19 cellular contexts compared by ENCODE assay signal in genomic region chr1:69976896-69977295, GRCh38.
DNase-seq lines count a peak whose midpoint lies in the region; ATAC-seq and TF ChIP-seq lines count a peak whose summit lies in the region.
"Had no signal": no experiment of that assay in that cellular context is flagged by ENCODE, and none has a peak within 500 bp of the region (broad histone marks: within the 10 kb centered on the region; RNA-seq: fewer than 3 reads in every experiment).

No MANE protein-coding gene starts in this region.

- no peak overlapping the region for H3K4me3 Mint-ChIP-seq in activated T-helper 2 cell treated with anti-CD3 and anti-CD28 coated beads, Interferon-gamma antibody, Interleukin-2, Interleukin-4, amounts not matched to agents 10 μg/mL and 5 μg/mL and 100 μg/mL, durations not matched to agents 14 hours and 24 hours and 36 hours (ENCODE audit: low read depth)
- H3K4me3 Mint-ChIP-seq: activated CD4-positive, alpha-beta T cell treated with anti-CD3 and anti-CD28 coated beads, Interleukin-2, amount 10 ng/mL, durations not matched to agents 24 days and 14 days; activated T-cell treated with anti-CD3 and anti-CD28 coated beads, Interleukin-2, amount 50 U/mL, for 4 hours; T-helper 1 cell treated with Interleukin-12 subunit alpha and Interleukin-12 subunit beta and Interleukin-4 antibody, amounts not matched to agents 30 μg/mL and 1 μg/mL, for 36 hours had no signal

- H3K18ac ChIP-seq in mesenchymal stem cell (ENCODE audit: low read depth in 1 of 2, low read length in 2 of 2), result no peak overlapping the region

- no peak overlapping the region for H4K8ac ChIP-seq in mesenchymal stem cell (ENCODE audit: low read length)

- no peak overlapping the region for H3K4me2 ChIP-seq in mesenchymal stem cell (ENCODE audit: low read length, poor library complexity, severe bottlenecking)

- no peak overlapping the region for H2BK5ac ChIP-seq in mesenchymal stem cell (ENCODE audit: low read depth, low read length, poor library complexity, severe bottlenecking)

- H3K4me1 Mint-ChIP-seq in activated T-helper 2 cell treated with anti-CD3 and anti-CD28 coated beads, Interferon-gamma antibody, Interleukin-2, Interleukin-4, amounts not matched to agents 10 μg/mL and 5 μg/mL and 100 μg/mL, durations not matched to agents 14 hours and 24 hours and 36 hours (ENCODE audit: low read depth), result no peaks in the 10 kb centered on the region
- H3K4me1 Mint-ChIP-seq: activated CD4-positive, alpha-beta T cell treated with anti-CD3 and anti-CD28 coated beads, Interleukin-2, amount 10 ng/mL, durations not matched to agents 24 days and 14 days had no signal

- WGBS in mesenchymal stem cell, result 79% methylated on average over 2 of the region's 3 CpGs

- intact Hi-C loops in activated T-helper 2 cell treated with anti-CD3 and anti-CD28 coated beads, Interferon-gamma antibody, Interleukin-2, Interleukin-4, amounts not matched to agents 10 μg/mL and 5 μg/mL and 100 μg/mL, durations not matched to agents 14 hours and 24 hours and 36 hours (cut with micrococcal nuclease), result no loop called here

- H3K14ac ChIP-seq in mesenchymal stem cell (ENCODE audit: low read length in 2 of 2), result no peak overlapping the region

- no peak overlapping the region for H3K27ac Mint-ChIP-seq in activated T-helper 2 cell treated with anti-CD3 and anti-CD28 coated beads, Interferon-gamma antibody, Interleukin-2, Interleukin-4, amounts not matched to agents 10 μg/mL and 5 μg/mL and 100 μg/mL, durations not matched to agents 14 hours and 24 hours and 36 hours
- H3K27ac Mint-ChIP-seq: activated CD4-positive, alpha-beta T cell treated with anti-CD3 and anti-CD28 coated beads, Interleukin-2, amount 10 ng/mL, durations not matched to agents 24 days and 14 days; T-helper 1 cell treated with Interleukin-12 subunit alpha and Interleukin-12 subunit beta and Interleukin-4 antibody, amounts not matched to agents 30 μg/mL and 1 μg/mL, for 36 hours had no signal

- no peak for TF ChIP-seq CTCF in choroid plexus epithelial cell (conservative IDR thresholded peaks at IDR 0.05; ENCODE audit: low read depth, low read length)

- no peaks in the 10 kb centered on the region for H3K36me3 ChIP-seq in mesenchymal stem cell (ENCODE audit: control insufficient read depth in 1 of 2, insufficient read depth in 2 of 2, low read depth in 1 of 2, low read length in 2 of 2)
- H3K36me3 ChIP-seq: esophagus squamous epithelium had no signal

- no peak overlapping the region for H2AFZ ChIP-seq in mesenchymal stem cell (ENCODE audit: low read depth, low read length)
- H2AFZ ChIP-seq: parathyroid adenoma had no signal

- H3K9me3 Mint-ChIP-seq in activated T-helper 2 cell treated with anti-CD3 and anti-CD28 coated beads, Interferon-gamma antibody, Interleukin-2, Interleukin-4, amounts not matched to agents 10 μg/mL and 5 μg/mL and 100 μg/mL, durations not matched to agents 14 hours and 24 hours and 36 hours, result no peaks in the 10 kb centered on the region
- H3K9me3 Mint-ChIP-seq: activated CD4-positive, alpha-beta T cell treated with anti-CD3 and anti-CD28 coated beads, Interleukin-2, amount 10 ng/mL, durations not matched to agents 24 days and 14 days; activated T-cell treated with anti-CD3 and anti-CD28 coated beads, Interleukin-2, amount 50 U/mL, for 4 hours; T-helper 1 cell treated with Interleukin-12 subunit alpha and Interleukin-12 subunit beta and Interleukin-4 antibody, amounts not matched to agents 30 μg/mL and 1 μg/mL, for 36 hours had no signal

- H3K9me3 ChIP-seq in mesenchymal stem cell (ENCODE audit: control insufficient read depth, low read length), result no peaks in the 10 kb centered on the region
- H3K9me3 ChIP-seq: esophagus squamous epithelium, mucosa of descending colon had no signal

- H3K23ac ChIP-seq in mesenchymal stem cell (ENCODE audit: low read length in 2 of 2), result no peak overlapping the region

- ATAC-seq in HG03039 (IDR thresholded peaks at IDR 0.05; ENCODE audit: unreplicated experiment), result no peak
- ATAC-seq: activated T-cell treated with anti-CD3 and anti-CD28 coated beads, Interleukin-2, amount 50 U/mL, for 4 hours; mucosa of descending colon had no signal

- H3K79me1 ChIP-seq in mesenchymal stem cell (replicated peaks; ENCODE audit: low read length, poor library complexity, severe bottlenecking), result no peaks in the 10 kb centered on the region

- no peaks in the 10 kb centered on the region for H3K27me3 ChIP-seq in mesenchymal stem cell (ENCODE audit: control insufficient read depth in 1 of 2, insufficient read depth in 1 of 2, low read length in 2 of 2)
- H3K27me3 ChIP-seq: esophagus squamous epithelium had no signal

- no peak overlapping the region for H2BK120ac ChIP-seq in mesenchymal stem cell (ENCODE audit: low read depth, low read length)

- no peak overlapping the region for H3K9ac ChIP-seq in mesenchymal stem cell (ENCODE audit: low read length)
- H3K9ac ChIP-seq: parathyroid adenoma had no signal

- no peaks in the 10 kb centered on the region for H3K27me3 Mint-ChIP-seq in activated T-helper 2 cell treated with anti-CD3 and anti-CD28 coated beads, Interferon-gamma antibody, Interleukin-2, Interleukin-4, amounts not matched to agents 10 μg/mL and 5 μg/mL and 100 μg/mL, durations not matched to agents 14 hours and 24 hours and 36 hours (ENCODE audit: low read depth)
- H3K27me3 Mint-ChIP-seq: activated CD4-positive, alpha-beta T cell treated with anti-CD3 and anti-CD28 coated beads, Interleukin-2, amount 10 ng/mL, durations not matched to agents 24 days and 14 days had no signal

- no peak overlapping the region for H2BK15ac ChIP-seq in mesenchymal stem cell (ENCODE audit: low read depth, poor library complexity, severe bottlenecking)

- no peak overlapping the region for H4K91ac ChIP-seq in mesenchymal stem cell (ENCODE audit: low read length)

- H3K36me3 Mint-ChIP-seq in activated T-helper 2 cell treated with anti-CD3 and anti-CD28 coated beads, Interferon-gamma antibody, Interleukin-2, Interleukin-4, amounts not matched to agents 10 μg/mL and 5 μg/mL and 100 μg/mL, durations not matched to agents 14 hours and 24 hours and 36 hours (ENCODE audit: low read depth), result no peaks in the 10 kb centered on the region

- H2AK5ac ChIP-seq in mesenchymal stem cell (ENCODE audit: low read length, severe bottlenecking), result no peak overlapping the region

- DNase-seq in Ammon's horn (ENCODE audit: low spot score) (peak; percentile 57), NCI-H226 (peak; percentile 40), choroid plexus epithelial cell (ENCODE audit: low read depth) (peak; percentile 61), mesenchymal stem cell (peak; percentile 43), NCI-H1092 (lab: John Stamatoyannopoulos, UW) (no peak), NCI-H2227 (lab: John Stamatoyannopoulos, UW; ENCODE audit: unreplicated experiment) (no peak)
- no peak for DNase-seq in activated T-helper 2 cell treated with anti-CD3 and anti-CD28 coated beads, Interferon-gamma antibody, Interleukin-2, Interleukin-4, amounts not matched to agents 10 μg/mL and 5 μg/mL and 100 μg/mL, durations not matched to agents 14 hours and 24 hours and 36 hours (ENCODE audit: low spot score)
- DNase-seq: activated CD4-positive, alpha-beta T cell treated with anti-CD3 and anti-CD28 coated beads, Interleukin-2, amount 10 ng/mL, durations not matched to agents 24 days and 14 days; activated T-cell treated with anti-CD3 and anti-CD28 coated beads, Interleukin-2, amount 50 U/mL, for 4 hours; cortex of kidney; esophagus squamous epithelium; GOT3; mucosa of descending colon; NCI-H2029; NCI-H526 treated with DMSO at 0.1 percent for 48 hours; substantia nigra had no signal

- H3K4me3 ChIP-seq in choroid plexus epithelial cell (ENCODE audit: low read depth, low read length), result no peak overlapping the region
- H3K4me3 ChIP-seq in mesenchymal stem cell (ENCODE audit: insufficient read depth in 1 of 2, low read depth in 1 of 2, low read length in 2 of 2), result no peak overlapping the region
- H3K4me3 ChIP-seq: esophagus squamous epithelium, mucosa of descending colon had no signal

- H3K27ac ChIP-seq in mesenchymal stem cell (ENCODE audit: low read length, poor library complexity, severe bottlenecking), result no peak overlapping the region
- H3K27ac ChIP-seq: esophagus squamous epithelium, parathyroid adenoma had no signal

- no peaks in the 10 kb centered on the region for H3K4me1 ChIP-seq in mesenchymal stem cell (ENCODE audit: control insufficient read depth, insufficient read depth, low read depth, low read length)
- H3K4me1 ChIP-seq: esophagus squamous epithelium, parathyroid adenoma had no signal

- H2BK12ac ChIP-seq in mesenchymal stem cell (ENCODE audit: low read length in 2 of 2), result no peak overlapping the region

- no peak overlapping the region for H3K4ac ChIP-seq in mesenchymal stem cell (ENCODE audit: low read depth in 1 of 2, low read length in 2 of 2)

Comparison
In these comparisons a context has a peak if more than half of its experiments do, and no peak if none do; other contexts are left out.
1. DNase-seq: peak in Ammon's horn (single experiment), NCI-H226 (single experiment), choroid plexus epithelial cell (single experiment) and mesenchymal stem cell (single experiment); none in NCI-H1092 (single experiment), NCI-H2227 (single experiment) and activated T-helper 2 cell treated with anti-CD3 and anti-CD28 coated beads, Interferon-gamma antibody, Interleukin-2, Interleukin-4, amounts not matched to agents 10 μg/mL and 5 μg/mL and 100 μg/mL, durations not matched to agents 14 hours and 24 hours and 36 hours (single experiment).